In genomic region chr3:129596194-129597086, GRCh38 we compare ENCODE assay signal across 9 cellular contexts. TPM values are rescaled to one million over a fixed set of nuclear protein-coding genes. Genes with fewer than 3 reads are reported as not detected.
A peak's percentile ranks its signal among the peaks of the same experiment; 100 is the strongest.
DNase-seq lines count a peak whose midpoint lies in the region; ATAC-seq and TF ChIP-seq lines count a peak whose summit lies in the region.
"Had no signal": no experiment of that assay in that cellular context is flagged by ENCODE, and none has a peak within 500 bp of the region (broad histone marks: within the 10 kb centered on the region; RNA-seq: fewer than 3 reads in every experiment).

No MANE protein-coding gene starts in this region.

- peak; percentile 35 to 60 (median 48) for ATAC-seq in right lobe of liver
- ATAC-seq in HG03025 (IDR thresholded peaks at IDR 0.05; ENCODE audit: low FRiP score, unreplicated experiment) = no peak
- no peak for ATAC-seq in HG02981 (IDR thresholded peaks at IDR 0.05; ENCODE audit: unreplicated experiment)
- no peak for ATAC-seq in GM18520 (IDR thresholded peaks at IDR 0.05; ENCODE audit: unreplicated experiment)

- no peaks in the 10 kb centered on the region for H3K27me3 ChIP-seq in BE2C
- no peaks in the 10 kb centered on the region for H3K27me3 ChIP-seq in Loucy (ENCODE audit: insufficient read depth, low read length, poor library complexity, severe bottlenecking)
- H3K27me3 ChIP-seq in right lobe of liver = no peaks in the 10 kb centered on the region
- no peaks in the 10 kb centered on the region for H3K27me3 ChIP-seq in thyroid gland

- peak overlapping the region; percentile 19 for H3K4me3 ChIP-seq in BE2C (ENCODE audit: low read depth, low read length)
- peak overlapping the region; percentile 57 for H3K4me3 ChIP-seq in Loucy (ENCODE audit: low read length, poor library complexity, severe bottlenecking)
- H3K4me3 ChIP-seq in right lobe of liver = no peak overlapping the region
- H3K4me3 ChIP-seq in thyroid gland (replicated peaks in 1 of 3) = no peak overlapping the region

- H3K36me3 ChIP-seq in BE2C (no peaks in the 10 kb centered on the region; the same call in none of the 2 replicates), Loucy (ENCODE audit: insufficient read depth, low read length) (no peaks in the 10 kb centered on the region), right lobe of liver (no peaks in the 10 kb centered on the region), thyroid gland (no peaks in the 10 kb centered on the region)

- no peak overlapping the region for H2AFZ ChIP-seq in Loucy (ENCODE audit: low read length)

- H3K4me1 ChIP-seq in BE2C = peaks cover 41% of the 10 kb centered on the region
- peaks cover 96% of the 10 kb centered on the region for H3K4me1 ChIP-seq in Loucy (ENCODE audit: insufficient read depth, low read length, poor library complexity, severe bottlenecking)
- peaks cover 0 to 30% (median 12%) of the 10 kb centered on the region in 4 donors for H3K4me1 ChIP-seq in right lobe of liver
- peaks cover 39 to 91% of the 10 kb centered on the region in 2 donors for H3K4me1 ChIP-seq in thyroid gland

- H3K9me2 ChIP-seq in Loucy (replicated peaks; ENCODE audit: low read depth, low read length) = no peaks in the 10 kb centered on the region

- no peaks in the 10 kb centered on the region for H3K9me3 ChIP-seq in BE2C
- no peaks in the 10 kb centered on the region for H3K9me3 ChIP-seq in Loucy (ENCODE audit: insufficient read depth, low read depth, low read length)
- H3K9me3 ChIP-seq in right lobe of liver = no peaks in the 10 kb centered on the region
- H3K9me3 ChIP-seq in thyroid gland = no peaks in the 10 kb centered on the region

- no peak for TF ChIP-seq CTCF in BE2C (IDR thresholded peaks at IDR 0.05; ENCODE audit: low read depth, low read length)
- TF ChIP-seq CTCF in Loucy (conservative IDR thresholded peaks at IDR 0.05; ENCODE audit: low read length) = no peak
- no peak for TF ChIP-seq CTCF in right lobe of liver (IDR thresholded peaks at IDR 0.05)
- TF ChIP-seq CTCF in thyroid gland (IDR thresholded peaks at IDR 0.05) = no peak

- DNase-seq in BE2C (peak; percentile 84), dedifferentiated amniotic fluid mesenchymal stem cell (ENCODE audit: extremely low spot score) (peak; percentile 61), right lobe of liver (peak; percentile 66 to 76 (median 69)), thyroid gland (peak; percentile 56 to 64)

- H3F3A ChIP-seq in Loucy (ENCODE audit: low read depth) = peaks cover 23% of the 10 kb centered on the region

- 19% methylated on average over 7 of the region's 27 CpGs for WGBS in right lobe of liver (ENCODE audit: insufficient coverage, low coverage, low lambda C conversion rate, missing lambda C conversion rate)
- 24 to 36% methylated on average over 8 to 22 of the region's 27 CpGs for WGBS in thyroid gland, 2 donors

- H3K9ac ChIP-seq in Loucy (ENCODE audit: low read depth, low read length, poor library complexity, severe bottlenecking) = peak overlapping the region; percentile 72

- TF ChIP-seq POLR2A in right lobe of liver (IDR thresholded peaks at IDR 0.05) = no peak
- TF ChIP-seq POLR2A in thyroid gland (IDR thresholded peaks at IDR 0.05) = no peak

- peaks cover 87% of the 10 kb centered on the region for H3K79me2 ChIP-seq in Loucy (ENCODE audit: insufficient read depth, low read length)

- H4K20me1 ChIP-seq in Loucy (ENCODE audit: insufficient read depth, low read length, poor library complexity, severe bottlenecking) = peaks cover 13% of the 10 kb centered on the region

- H3K27ac ChIP-seq in right lobe of liver (peak overlapping the region; percentile 24 to 79 (median 44)), thyroid gland (peak overlapping the region; percentile 75 to 92 (median 82))

- peak overlapping the region; percentile 95 for H3K4me2 ChIP-seq in Loucy (ENCODE audit: low read depth, low read length, poor library complexity, severe bottlenecking)

- intact Hi-C loops in right lobe of liver (cut with DNase I) (no loop called here), thyroid gland (cut with DNase I) (no loop called here)

RNA-seq across cellular contexts. Expression of gene PLXND1, which starts 10.0 kb away (rescaled TPM):
- polyA plus RNA-seq in BE2C (2012; ENCODE audit: insufficient read depth, insufficient read length, low read depth) = 227 TPM
- total RNA-seq in right lobe of liver (10 to 100 TPM; 27.0 to 48.8 (median 29.6) TPM), thyroid gland (10 to 100 TPM; 50.7 to 69.8 (median 60.8) TPM)

RNA-seq across cellular contexts. Expression of gene H1-8, which starts 53.5 kb away (rescaled TPM):
- not detected for polyA plus RNA-seq in BE2C (2012; ENCODE audit: insufficient read depth, insufficient read length, low read depth)
- not detected for total RNA-seq in right lobe of liver
- not detected for total RNA-seq in thyroid gland
- total RNA-seq: bronchial epithelial cell had no signal

Comparison
In these comparisons a context has a peak if more than half of its experiments do, and no peak if none do; other contexts are left out.
1. H3K4me3 ChIP-seq: peak in BE2C (single experiment) and Loucy (single experiment); none in right lobe of liver (0 of 3) and thyroid gland (0 of 3).
2. ATAC-seq: peak in right lobe of liver (4 of 4); none in HG03025 (single experiment), HG02981 (single experiment) and GM18520 (single experiment).
3. Peak in every context shown above with its lines, with median percentiles within 50 percentile points of each other: DNase-seq.